In the genomic region with DNA sequence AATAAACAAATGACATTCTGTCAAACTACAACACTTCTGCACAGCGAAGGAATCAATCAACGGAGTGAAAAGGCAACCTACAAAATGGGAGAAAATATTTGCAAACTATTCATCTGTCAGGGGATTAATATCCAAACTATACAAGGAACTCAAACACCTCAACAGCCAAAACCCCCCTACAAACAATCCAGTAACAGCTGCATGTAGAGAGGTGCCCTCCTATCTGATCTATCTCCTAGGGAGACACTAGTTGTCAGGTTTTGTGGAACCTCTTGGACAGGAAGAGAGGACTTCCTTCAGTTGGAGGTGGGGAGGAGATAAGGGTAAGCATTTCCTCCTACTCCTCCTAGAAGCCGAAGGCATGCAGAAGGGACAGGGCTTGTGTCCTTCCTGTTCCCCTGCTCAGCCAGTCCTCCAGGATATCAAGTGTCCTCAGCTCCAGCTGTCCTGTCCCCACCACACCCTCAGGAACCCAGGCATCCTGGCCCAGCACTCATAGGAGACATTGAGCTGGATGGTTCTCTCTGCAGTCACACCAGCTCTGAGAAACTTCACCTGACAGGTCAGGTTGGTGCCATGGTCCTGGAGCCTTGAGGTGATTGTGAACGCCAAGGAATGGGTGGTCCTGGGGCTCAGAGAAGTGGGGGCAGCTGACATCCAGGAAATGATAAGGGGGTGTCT, we compare ENCODE assay signal across 1 cellular context.
TF ChIP-seq lines count a peak whose summit lies in the region.

No MANE protein-coding gene starts in this region.

TF ChIP-seq in H1, 55 proteins besides CTCF, POLR2A, EP300 and RAD21:
- TF ChIP-seq ZNF274 (IDR thresholded peaks at IDR 0.05; ENCODE audit: borderline replicate concordance, extremely low read depth, low read length) (no peak), GTF2F1 (IDR thresholded peaks at IDR 0.05; ENCODE audit: borderline replicate concordance, low read depth, low read length) (no peak), SP2 (IDR thresholded peaks at IDR 0.05; ENCODE audit: low read length) (no peak), SRF (IDR thresholded peaks at IDR 0.05; ENCODE audit: low read depth, low read length) (no peak), POU5F1 (IDR thresholded peaks at IDR 0.05; ENCODE audit: low read depth, low read length) (no peak), TEAD4 (IDR thresholded peaks at IDR 0.05; ENCODE audit: low read depth, low read length) (no peak), CTBP2 (IDR thresholded peaks at IDR 0.05; ENCODE audit: borderline replicate concordance, insufficient read depth, insufficient read length, low read length) (no peak), RNF2 (IDR thresholded peaks at IDR 0.05; ENCODE audit: borderline replicate concordance, low read depth, low read length, missing control alignments, poor library complexity, severe bottlenecking) (no peak), SIN3A (conservative IDR thresholded peaks at IDR 0.05 in 1 of 2, IDR thresholded peaks at IDR 0.05 in 1 of 2; ENCODE audit: low read depth in 1 of 2, low read length in 2 of 2) (no peak), JUN (IDR thresholded peaks at IDR 0.05; ENCODE audit: low read depth, low read length) (no peak)
- TF ChIP-seq, protein P1, sequence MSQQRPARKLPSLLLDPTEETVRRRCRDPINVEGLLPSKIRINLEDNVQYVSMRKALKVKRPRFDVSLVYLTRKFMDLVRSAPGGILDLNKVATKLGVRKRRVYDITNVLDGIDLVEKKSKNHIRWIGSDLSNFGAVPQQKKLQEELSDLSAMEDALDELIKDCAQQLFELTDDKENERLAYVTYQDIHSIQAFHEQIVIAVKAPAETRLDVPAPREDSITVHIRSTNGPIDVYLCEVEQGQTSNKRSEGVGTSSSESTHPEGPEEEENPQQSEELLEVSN (IDR thresholded peaks at IDR 0.05), result no peak
